In genomic region chr4:73661646-73662119, GRCh38 we compare ENCODE assay signal across 12 cellular contexts. TPM values are rescaled to one million over a fixed set of nuclear protein-coding genes. Genes with fewer than 3 reads are reported as not detected.
DNase-seq lines count a peak whose midpoint lies in the region; ATAC-seq, FAIRE-seq and TF ChIP-seq lines count a peak whose summit lies in the region.
"Had no signal": no experiment of that assay in that cellular context is flagged by ENCODE, and none has a peak within 500 bp of the region (broad histone marks: within the 10 kb centered on the region; RNA-seq: fewer than 3 reads in every experiment).

No MANE protein-coding gene starts in this region.

- no peak overlapping the region for H2AFZ ChIP-seq in fibroblast of lung (ENCODE audit: low read length)

- in situ Hi-C loops in SK-MEL-5 (cut with HindIII; ENCODE audit: low pct_unique_long_range_greater_than_20kb, low sequenced_read_pairs): no loop called here

- H3K27me3 ChIP-seq in fibroblast of lung (ENCODE audit: control insufficient read depth, insufficient read depth, low read length) (no peaks in the 10 kb centered on the region), dorsolateral prefrontal cortex (no peaks in the 10 kb centered on the region)

- H3K4me3 ChIP-seq in fibroblast of lung (replicated peaks in 1 of 4; ENCODE audit: control extremely low read depth in 1 of 4, insufficient read depth in 1 of 4, low read depth in 3 of 4, low read length in 4 of 4): no peak overlapping the region
- H3K4me3 ChIP-seq in dorsolateral prefrontal cortex: no peak overlapping the region

- H3K27ac ChIP-seq in fibroblast of lung (ENCODE audit: insufficient read depth, low read length) (peak overlapping the region; percentile 26), dorsolateral prefrontal cortex (no peak overlapping the region)

- no peaks in the 10 kb centered on the region for H3K36me3 ChIP-seq in fibroblast of lung (ENCODE audit: control insufficient read depth, insufficient read depth, low read length)

- no peak for ATAC-seq in HG03095 (IDR thresholded peaks at IDR 0.05; ENCODE audit: unreplicated experiment)

- no peak for FAIRE-seq in urothelium cell line (lab: Jason Lieb, UNC)

- no peak overlapping the region for H3K9ac ChIP-seq in fibroblast of lung (ENCODE audit: insufficient read depth, low read length)

- peak; percentile 4 for DNase-seq in stimulated activated CD4-positive, alpha-beta T cell treated with anti-CD3 and anti-CD28 coated beads, Interleukin-15, amount 100 ng/mL, for 24 hours
- DNase-seq in stimulated activated CD4-positive, alpha-beta T cell treated with anti-CD3 and anti-CD28 coated beads, Interleukin-4, amount 100 ng/mL, for 24 hours: no peak
- peak; percentile 14 for DNase-seq in SK-MEL-5 (ENCODE audit: low read depth, low spot score)
- DNase-seq in fibroblast of lung (ENCODE audit: low read depth in 2 of 2): peak; percentile 78 to 100
- peak; percentile 76 for DNase-seq in urothelium cell line (ENCODE audit: low spot score)
- DNase-seq in iPS-NIHi11 (ENCODE audit: low spot score): no peak
- no peak for DNase-seq in dorsolateral prefrontal cortex
- DNase-seq: activated B cell treated with CpG ODN at 0.5 μM for 24 hours; CD4-positive, CD25-positive, alpha-beta regulatory T cell; NCI-H510A; nucleus accumbens had no signal

- no peaks in the 10 kb centered on the region for H3K79me2 ChIP-seq in fibroblast of lung (ENCODE audit: control insufficient read depth, insufficient read depth, low read length)

- no peaks in the 10 kb centered on the region for H3K9me3 ChIP-seq in fibroblast of lung (ENCODE audit: control insufficient read depth, insufficient read depth, low read depth, low read length)

- H3K4me1 ChIP-seq in fibroblast of lung (ENCODE audit: control insufficient read depth, extremely low read depth, insufficient read depth, low read length): no peaks in the 10 kb centered on the region

- intact Hi-C loops in dorsolateral prefrontal cortex (cut with DNase I): loop anchor here (5.0 to 10.0 kb wide), 2 partner anchors 473 to 476 kb away; no protein-coding TSS in a partner anchor

- no peaks in the 10 kb centered on the region for H4K20me1 ChIP-seq in fibroblast of lung (ENCODE audit: control insufficient read depth, extremely low read depth, insufficient read depth, low read length)

- H3K4me2 ChIP-seq in fibroblast of lung (ENCODE audit: extremely low read depth, insufficient read depth, low read length): no peak overlapping the region

- TF ChIP-seq CTCF in fibroblast of lung (conservative IDR thresholded peaks at IDR 0.05 in 1 of 2, IDR thresholded peaks at IDR 0.05 in 1 of 2; ENCODE audit: low read depth in 1 of 2, low read length in 2 of 2) (no peak), dorsolateral prefrontal cortex (IDR thresholded peaks at IDR 0.05 in 54 of 56, conservative IDR thresholded peaks at IDR 0.05 in 2 of 56; ENCODE audit: low read depth in 1 of 56, partially characterized antibody in 56 of 56) (no peak)

RNA-seq across cellular contexts. Expression of gene RASSF6, which starts 41.4 kb away (rescaled TPM):
- not detected in 2 replicates for total RNA-seq in SK-MEL-5 (2014; rRNA removed; shearing (Covaris generic))
- not detected in 2 replicates for polyA plus RNA-seq in SK-MEL-5 (2015; cell fraction: cytosol; rRNA removed)
- not detected in 2 replicates for polyA plus RNA-seq in SK-MEL-5 (2015; cell fraction: nucleus; rRNA removed)
- total RNA-seq in fibroblast of lung (under 0.01 TPM in 1 of 2 replicates, not detected in the other), dorsolateral prefrontal cortex (under 1 TPM in 22 of 120 experiments, not detected in 98; 0.06 to 0.72 (median 0.13) TPM)
- 0.01 TPM in 1 of 2 replicates, not detected in the other for polyA plus RNA-seq in fibroblast of lung
- 0.03 TPM in 1 of 2 replicates, not detected in the other for polyA plus RNA-seq in fibroblast of lung (2012)
- polyA minus RNA-seq in fibroblast of lung (ENCODE audit: low replicate concordance): not detected in 2 replicates
- total RNA-seq: CD4-positive, CD25-positive, alpha-beta regulatory T cell had no signal

Comparison
In these comparisons a context has a peak if more than half of its experiments do, and no peak if none do; other contexts are left out.
1. DNase-seq: peak in stimulated activated CD4-positive, alpha-beta T cell treated with anti-CD3 and anti-CD28 coated beads, Interleukin-15, amount 100 ng/mL, for 24 hours (single experiment), SK-MEL-5 (single experiment), fibroblast of lung (2 of 2) and urothelium cell line (single experiment); none in stimulated activated CD4-positive, alpha-beta T cell treated with anti-CD3 and anti-CD28 coated beads, Interleukin-4, amount 100 ng/mL, for 24 hours (single experiment), iPS-NIHi11 (single experiment) and dorsolateral prefrontal cortex (0 of 10).